1 cellular context compared by ENCODE assay signal in genomic region chr2:95347681-95348608, GRCh38.
TF ChIP-seq lines count a peak whose summit lies in the region.

No MANE protein-coding gene starts in this region.

TF ChIP-seq in GM23338, 12 proteins besides CTCF, POLR2A, EP300 and RAD21 (continued from another document):
- TF ChIP-seq NANOG (IDR thresholded peaks at IDR 0.05; ENCODE audit: borderline replicate concordance), result no peak
- TF ChIP-seq POLR2AphosphoS5 (IDR thresholded peaks at IDR 0.05; ENCODE audit: low read depth), result no peak
- TF ChIP-seq JUNB (IDR thresholded peaks at IDR 0.05; ENCODE audit: unreplicated experiment), result no peak
- TF ChIP-seq, protein P1, sequence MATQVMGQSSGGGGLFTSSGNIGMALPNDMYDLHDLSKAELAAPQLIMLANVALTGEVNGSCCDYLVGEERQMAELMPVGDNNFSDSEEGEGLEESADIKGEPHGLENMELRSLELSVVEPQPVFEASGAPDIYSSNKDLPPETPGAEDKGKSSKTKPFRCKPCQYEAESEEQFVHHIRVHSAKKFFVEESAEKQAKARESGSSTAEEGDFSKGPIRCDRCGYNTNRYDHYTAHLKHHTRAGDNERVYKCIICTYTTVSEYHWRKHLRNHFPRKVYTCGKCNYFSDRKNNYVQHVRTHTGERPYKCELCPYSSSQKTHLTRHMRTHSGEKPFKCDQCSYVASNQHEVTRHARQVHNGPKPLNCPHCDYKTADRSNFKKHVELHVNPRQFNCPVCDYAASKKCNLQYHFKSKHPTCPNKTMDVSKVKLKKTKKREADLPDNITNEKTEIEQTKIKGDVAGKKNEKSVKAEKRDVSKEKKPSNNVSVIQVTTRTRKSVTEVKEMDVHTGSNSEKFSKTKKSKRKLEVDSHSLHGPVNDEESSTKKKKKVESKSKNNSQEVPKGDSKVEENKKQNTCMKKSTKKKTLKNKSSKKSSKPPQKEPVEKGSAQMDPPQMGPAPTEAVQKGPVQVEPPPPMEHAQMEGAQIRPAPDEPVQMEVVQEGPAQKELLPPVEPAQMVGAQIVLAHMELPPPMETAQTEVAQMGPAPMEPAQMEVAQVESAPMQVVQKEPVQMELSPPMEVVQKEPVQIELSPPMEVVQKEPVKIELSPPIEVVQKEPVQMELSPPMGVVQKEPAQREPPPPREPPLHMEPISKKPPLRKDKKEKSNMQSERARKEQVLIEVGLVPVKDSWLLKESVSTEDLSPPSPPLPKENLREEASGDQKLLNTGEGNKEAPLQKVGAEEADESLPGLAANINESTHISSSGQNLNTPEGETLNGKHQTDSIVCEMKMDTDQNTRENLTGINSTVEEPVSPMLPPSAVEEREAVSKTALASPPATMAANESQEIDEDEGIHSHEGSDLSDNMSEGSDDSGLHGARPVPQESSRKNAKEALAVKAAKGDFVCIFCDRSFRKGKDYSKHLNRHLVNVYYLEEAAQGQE (IDR thresholded peaks at IDR 0.05; ENCODE audit: unreplicated experiment), result no peak
- no peak for TF ChIP-seq EZH2phosphoT487 (IDR thresholded peaks at IDR 0.05; ENCODE audit: unreplicated experiment)
- TF ChIP-seq ZNF331 (CRISPR knock-in tag; IDR thresholded peaks at IDR 0.05; ENCODE audit: low read depth), result no peak
